Comparison of ENCODE assay signal across 23 cellular contexts in genomic region chr9:84361645-84362044, GRCh38. TPM values are rescaled to one million over a fixed set of nuclear protein-coding genes. Genes with fewer than 3 reads are reported as not detected.
DNase-seq lines count a peak whose midpoint lies in the region; ATAC-seq, FAIRE-seq and TF ChIP-seq lines count a peak whose summit lies in the region.
"Had no signal": no experiment of that assay in that cellular context is flagged by ENCODE, and none has a peak within 500 bp of the region (broad histone marks: within the 10 kb centered on the region; RNA-seq: fewer than 3 reads in every experiment).

No MANE protein-coding gene starts in this region.

- DNase-seq in Right ventricle myocardium superior: no peak
- no peak for DNase-seq in Right ventricle myocardium inferior (ENCODE audit: missing footprints)
- peak; percentile 15 for DNase-seq in NB4 (ENCODE audit: low read depth)
- peak; percentile 29 for DNase-seq in fibroblast of gingiva (ENCODE audit: low read depth)
- DNase-seq in foreskin fibroblast: no peak
- no peak for DNase-seq in D721Med (ENCODE audit: insufficient read length, low spot score)
- DNase-seq: Calu3; CD4-positive, alpha-beta T cell; CD8-positive, alpha-beta memory T cell; DMS153; DND-41; GOT3; HFFc6 had no signal

- TF ChIP-seq CTCF in NB4 (IDR thresholded peaks at IDR 0.05; ENCODE audit: low read depth, low read length) (no peak), foreskin fibroblast (IDR thresholded peaks at IDR 0.05; ENCODE audit: low read depth, low read length) (no peak), D721Med (IDR thresholded peaks at IDR 0.05; ENCODE audit: insufficient read depth, missing control alignments) (no peak)

- no peak for FAIRE-seq in D721Med (lab: Jason Lieb, UNC)
- FAIRE-seq: A204.1, G401.6, GM12878, GM19239, H54 had no signal

- intact Hi-C loops in Right ventricle myocardium superior (cut with DNase I): no loop called here
- intact Hi-C loops in Right ventricle myocardium inferior (cut with DNase I): no loop called here

- ATAC-seq in Right ventricle myocardium superior (ENCODE audit: poor library complexity): peak; percentile 69
- no peak for ATAC-seq in Right ventricle myocardium inferior
- ATAC-seq in GM19455 (IDR thresholded peaks at IDR 0.05; ENCODE audit: unreplicated experiment): no peak
- ATAC-seq in HG02571 (IDR thresholded peaks at IDR 0.05; ENCODE audit: unreplicated experiment): no peak
- ATAC-seq: GM12878 had no signal

- no peak for TF ChIP-seq POLR2A in NB4 (IDR thresholded peaks at IDR 0.05; ENCODE audit: extremely low read depth, insufficient read length)

- H3K4me3 ChIP-seq in NB4 (ENCODE audit: low read depth, low read length) (no peak overlapping the region), foreskin fibroblast (ENCODE audit: low read depth in 1 of 2, low read length in 2 of 2) (no peak overlapping the region)
- H3K4me3 ChIP-seq: BLaER1 treated with 17β-estradiol and CSF1 and Interleukin-3, amounts not matched to agents 10 nM and 100 nM; GM12878; HAP-1 had no signal

RNA-seq across cellular contexts. Expression of gene SLC28A3, which starts 21.1 kb away (rescaled TPM):
- 0.24 TPM for total RNA-seq in Right ventricle myocardium superior
- 1.0 TPM for total RNA-seq in Right ventricle myocardium inferior
- total RNA-seq: B cell; CD4-positive, alpha-beta T cell had no signal

Comparison
In these comparisons a context has a peak if more than half of its experiments do, and no peak if none do; other contexts are left out.
1. DNase-seq: peak in NB4 (single experiment) and fibroblast of gingiva (single experiment); none in Right ventricle myocardium superior (single experiment), Right ventricle myocardium inferior (single experiment), foreskin fibroblast (0 of 2) and D721Med (single experiment).